Comparison of ENCODE assay signal across 18 cellular contexts in the genomic region with DNA sequence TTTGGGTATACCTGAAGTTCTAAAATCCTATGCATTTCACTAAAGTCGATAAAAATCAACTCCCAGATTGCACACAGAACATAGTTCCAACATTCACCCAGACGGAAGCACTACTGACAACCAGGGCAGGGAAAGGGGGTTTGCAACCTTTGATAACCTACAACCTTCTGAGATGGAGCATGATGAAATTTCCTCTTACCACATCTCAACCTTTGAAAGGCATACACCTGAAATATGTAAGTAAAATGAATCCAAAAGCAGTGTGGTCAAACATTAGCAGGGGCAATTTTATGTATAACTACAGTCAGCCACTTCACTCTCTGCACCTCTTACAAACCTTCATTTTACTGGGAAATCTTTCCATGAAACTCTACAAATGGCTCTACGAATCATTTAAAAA.
DNase-seq lines count a peak whose midpoint lies in the region; ATAC-seq and TF ChIP-seq lines count a peak whose summit lies in the region.
"Had no signal": no experiment of that assay in that cellular context is flagged by ENCODE, and none has a peak within 500 bp of the region (broad histone marks: within the 10 kb centered on the region; RNA-seq: fewer than 3 reads in every experiment).

No MANE protein-coding gene starts in this region.

- 81% methylated on average over 3 of the region's 3 CpGs for WGBS in hepatocyte (ENCODE audit: low lambda C conversion rate, missing lambda C conversion rate)
- 94% methylated on average over 3 of the region's 3 CpGs for WGBS in mammary epithelial cell (ENCODE audit: low coverage, missing lambda C conversion rate)

- no peak for ATAC-seq in activated T-cell treated with anti-CD3 and anti-CD28 coated beads, Interleukin-2, amount 50 U/mL, for 72 hours (replicated peaks in 1 of 2)
- no peak for ATAC-seq in T-cell (replicated peaks in 1 of 4)
- ATAC-seq in stimulated activated memory B cell treated with anti-CD40 and anti-IgM and Interleukin-4, amounts not matched to agents 10 μg/mL and 1 μg/mL and 100 μg/mL, for 72 hours: no peak
- ATAC-seq in GM18861 (IDR thresholded peaks at IDR 0.05; ENCODE audit: unreplicated experiment): no peak
- no peak for ATAC-seq in HG03565 (IDR thresholded peaks at IDR 0.05; ENCODE audit: unreplicated experiment)
- ATAC-seq: HCT116 had no signal

- no peak overlapping the region for H2AFZ ChIP-seq in hepatocyte
- no peak overlapping the region for H2AFZ ChIP-seq in mammary epithelial cell (ENCODE audit: low read depth, low read length)

- no peak overlapping the region for H3K9ac ChIP-seq in mammary epithelial cell (ENCODE audit: insufficient read depth, low read length)
- H3K9ac ChIP-seq: BLaER1 treated with 17β-estradiol and CSF1 and Interleukin-3, amounts not matched to agents 10 nM and 100 nM had no signal

- H3K27ac ChIP-seq in hepatocyte (no peak overlapping the region), mammary epithelial cell (ENCODE audit: insufficient read depth, low read depth, low read length) (no peak overlapping the region)
- H3K27ac ChIP-seq: BLaER1 treated with 17β-estradiol and CSF1 and Interleukin-3, amounts not matched to agents 10 nM and 100 nM had no signal

- intact Hi-C loops in mammary epithelial cell (cut with micrococcal nuclease): loop anchor here (5.0 kb wide), 1 partner anchor 92 kb away; no protein-coding TSS in a partner anchor

- no peak overlapping the region for H3K4me3 ChIP-seq in hepatocyte
- no peak overlapping the region for H3K4me3 ChIP-seq in mammary epithelial cell (replicated peaks in 1 of 3; ENCODE audit: insufficient read depth in 1 of 3, low read depth in 2 of 3, low read length in 3 of 3)
- H3K4me3 ChIP-seq: BLaER1 treated with 17β-estradiol and CSF1 and Interleukin-3, amounts not matched to agents 10 nM and 100 nM had no signal

- DNase-seq in activated T-cell treated with anti-CD3 and anti-CD28 coated beads, Interleukin-2, amount 50 U/mL, for 72 hours: no peak
- no peak for DNase-seq in activated T-cell treated with anti-CD3 and anti-CD28 coated beads, Interleukin-2, amount 50 U/mL, for 1 hour
- DNase-seq in T-cell: no peak
- DNase-seq in hepatocyte (ENCODE audit: low spot score): no peak
- no peak for DNase-seq in mammary epithelial cell
- DNase-seq: COR-L47, DMS153, KG1, NCI-H1092, NCI-H146, NCI-H2081, NCI-H774, RPMI8226 had no signal

- H4K20me1 ChIP-seq in hepatocyte (ENCODE audit: insufficient read depth, poor library complexity, severe bottlenecking) (no peaks in the 10 kb centered on the region), mammary epithelial cell (ENCODE audit: insufficient read depth, low read length) (no peaks in the 10 kb centered on the region)
- H4K20me1 ChIP-seq: BLaER1 treated with 17β-estradiol and CSF1 and Interleukin-3, amounts not matched to agents 10 nM and 100 nM had no signal

- H3K36me3 Mint-ChIP-seq in activated T-cell treated with anti-CD3 and anti-CD28 coated beads, Interleukin-2, amount 50 U/mL, for 72 hours (ENCODE audit: insufficient read depth in 2 of 2): peaks cover 0 to 3% of the 10 kb centered on the region in 2 donors
- H3K36me3 Mint-ChIP-seq in T-cell: peaks cover 13% of the 10 kb centered on the region
- H3K36me3 Mint-ChIP-seq in stimulated activated memory B cell treated with anti-CD40 and anti-IgM and Interleukin-4, amounts not matched to agents 10 μg/mL and 1 μg/mL and 100 μg/mL, for 72 hours: no peaks in the 10 kb centered on the region

- H3K79me2 ChIP-seq in hepatocyte (peaks cover 28% of the 10 kb centered on the region), mammary epithelial cell (ENCODE audit: insufficient read depth, low read length) (no peaks in the 10 kb centered on the region)

- CTCF ChIA-PET in T-cell (lab: Charles Lee) (interaction anchor here (0.5 to 1.9 kb wide), 3 partner anchors 17 to 268 kb away, joined by 3 to 7 read pairs (median 4); no protein-coding TSS in a partner anchor), mammary epithelial cell (lab: Charles Lee; ENCODE audit: low non-redundant PET) (no interaction called here)

- BruUV-seq in mammary epithelial cell (replicated peaks; lab: Mats Ljungman, UMichigan): no TSS peak

- H3K4me1 ChIP-seq in hepatocyte (ENCODE audit: insufficient read depth) (peaks cover 38% of the 10 kb centered on the region), mammary epithelial cell (ENCODE audit: insufficient read depth, low read length) (peaks cover 13% of the 10 kb centered on the region)

- TF ChIP-seq CTCF in hepatocyte (IDR thresholded peaks at IDR 0.05; ENCODE audit: poor library complexity) (no peak), mammary epithelial cell (conservative IDR thresholded peaks at IDR 0.05 in 1 of 2, IDR thresholded peaks at IDR 0.05 in 1 of 2; ENCODE audit: extremely low read depth in 1 of 2, insufficient read depth in 1 of 2, low read depth in 1 of 2, low read length in 2 of 2) (no peak)

- no peak overlapping the region for H3K27ac Mint-ChIP-seq in activated T-cell treated with anti-CD3 and anti-CD28 coated beads, Interleukin-2, amount 50 U/mL, for 72 hours
- peak overlapping the region; percentile 88 to 93 for H3K27ac Mint-ChIP-seq in T-cell
- H3K27ac Mint-ChIP-seq in stimulated activated memory B cell treated with anti-CD40 and anti-IgM and Interleukin-4, amounts not matched to agents 10 μg/mL and 1 μg/mL and 100 μg/mL, for 72 hours: peak overlapping the region; percentile 77

- H3K36me3 ChIP-seq in hepatocyte (replicated peaks; ENCODE audit: insufficient read depth, low read depth) (no peaks in the 10 kb centered on the region), mammary epithelial cell (ENCODE audit: insufficient read depth, low read length) (no peaks in the 10 kb centered on the region)
- H3K36me3 ChIP-seq: BLaER1 treated with 17β-estradiol and CSF1 and Interleukin-3, amounts not matched to agents 10 nM and 100 nM had no signal

- H3K9me3 ChIP-seq in hepatocyte (ENCODE audit: low read depth) (no peaks in the 10 kb centered on the region), mammary epithelial cell (replicated peaks; ENCODE audit: insufficient read depth, low read length) (no peaks in the 10 kb centered on the region)
- H3K9me3 ChIP-seq: BLaER1 treated with 17β-estradiol and CSF1 and Interleukin-3, amounts not matched to agents 10 nM and 100 nM had no signal

- no peaks in the 10 kb centered on the region for H3K9me3 Mint-ChIP-seq in activated T-cell treated with anti-CD3 and anti-CD28 coated beads, Interleukin-2, amount 50 U/mL, for 72 hours
- H3K9me3 Mint-ChIP-seq in T-cell: no peaks in the 10 kb centered on the region
- no peaks in the 10 kb centered on the region for H3K9me3 Mint-ChIP-seq in stimulated activated memory B cell treated with anti-CD40 and anti-IgM and Interleukin-4, amounts not matched to agents 10 μg/mL and 1 μg/mL and 100 μg/mL, for 72 hours

- no peaks in the 10 kb centered on the region for H3K27me3 Mint-ChIP-seq in activated T-cell treated with anti-CD3 and anti-CD28 coated beads, Interleukin-2, amount 50 U/mL, for 72 hours (ENCODE audit: low read depth)
- no peaks in the 10 kb centered on the region for H3K27me3 Mint-ChIP-seq in T-cell
- no peaks in the 10 kb centered on the region for H3K27me3 Mint-ChIP-seq in stimulated activated memory B cell treated with anti-CD40 and anti-IgM and Interleukin-4, amounts not matched to agents 10 μg/mL and 1 μg/mL and 100 μg/mL, for 72 hours

- H3K27me3 ChIP-seq in hepatocyte (no peaks in the 10 kb centered on the region), mammary epithelial cell (ENCODE audit: insufficient read depth, low read length) (no peaks in the 10 kb centered on the region)
- H3K27me3 ChIP-seq: BLaER1 treated with 17β-estradiol and CSF1 and Interleukin-3, amounts not matched to agents 10 nM and 100 nM had no signal

- H3K9me2 ChIP-seq in hepatocyte (replicated peaks; ENCODE audit: insufficient read depth): no peaks in the 10 kb centered on the region

- H3K4me2 ChIP-seq in hepatocyte (peak overlapping the region; percentile 19), mammary epithelial cell (ENCODE audit: insufficient read depth, low read depth, low read length) (no peak overlapping the region)
- H3K4me2 ChIP-seq: BLaER1 treated with 17β-estradiol and CSF1 and Interleukin-3, amounts not matched to agents 10 nM and 100 nM had no signal

- peaks cover 81% of the 10 kb centered on the region for H3K4me1 Mint-ChIP-seq in activated T-cell treated with anti-CD3 and anti-CD28 coated beads, Interleukin-2, amount 50 U/mL, for 72 hours (ENCODE audit: low read depth)
- peaks cover 82 to 86% (median 85%) of the 10 kb centered on the region in 3 donors for H3K4me1 Mint-ChIP-seq in T-cell
- H3K4me1 Mint-ChIP-seq in stimulated activated memory B cell treated with anti-CD40 and anti-IgM and Interleukin-4, amounts not matched to agents 10 μg/mL and 1 μg/mL and 100 μg/mL, for 72 hours: peaks cover 67% of the 10 kb centered on the region

- peak overlapping the region; percentile 48 to 58 for H3K4me3 Mint-ChIP-seq in activated T-cell treated with anti-CD3 and anti-CD28 coated beads, Interleukin-2, amount 50 U/mL, for 72 hours
- peak overlapping the region in 1 of 3 donors; percentile 12 for H3K4me3 Mint-ChIP-seq in T-cell
- H3K4me3 Mint-ChIP-seq in stimulated activated memory B cell treated with anti-CD40 and anti-IgM and Interleukin-4, amounts not matched to agents 10 μg/mL and 1 μg/mL and 100 μg/mL, for 72 hours: no peak overlapping the region

- POLR2A ChIA-PET in T-cell (lab: Charles Lee): interaction anchor here in 1 of 2 donors (1.1 kb wide), 1 partner anchor 27 kb away, joined by 4 read pairs; no protein-coding TSS in a partner anchor

- in situ Hi-C loops in mammary epithelial cell (cut with MboI; ENCODE audit: low sequenced_read_pairs in 2 of 2): no loop called here

- dilution Hi-C loops in mammary epithelial cell (cut with HindIII; ENCODE audit: low sequenced_read_pairs): no loop called here
